In the genomic region with DNA sequence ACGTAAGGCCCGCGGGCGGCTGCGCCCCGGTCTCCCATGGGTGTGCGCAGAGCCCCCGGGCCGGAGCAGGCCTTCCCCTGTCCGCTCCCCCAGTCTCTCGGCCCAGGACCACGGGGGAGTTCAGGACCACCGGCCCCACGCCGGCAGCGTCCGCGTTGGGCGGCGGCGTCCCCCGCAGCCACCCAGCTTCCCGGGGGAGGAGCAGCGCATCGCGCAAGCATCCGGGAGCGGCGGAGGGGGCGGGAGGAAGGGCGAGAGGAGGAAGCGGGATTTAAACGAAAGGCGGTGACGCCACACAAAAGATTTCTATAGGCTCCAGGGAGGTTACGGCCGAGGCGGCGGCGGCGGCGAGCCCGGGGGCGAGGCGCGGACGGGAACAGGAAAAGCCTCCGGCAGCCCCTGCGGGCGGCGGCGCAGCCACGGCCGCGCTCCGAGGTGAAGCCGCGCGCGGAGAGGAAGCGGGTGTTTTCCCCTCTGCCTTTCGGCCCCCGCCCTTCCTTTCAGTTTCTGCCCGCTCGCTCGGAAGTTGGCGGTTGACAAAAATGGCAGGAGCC, we compare ENCODE assay signal across 1 cellular context.
TF ChIP-seq lines count a peak whose summit lies in the region.

A gene (plus strand): TSS at position 298 of the 554 bp plus-strand sequence. CDS start 1,349 bp downstream, outside the sequence.

TF ChIP-seq in HepG2, 621 proteins besides CTCF, POLR2A, EP300 and RAD21 (continued from another document and continues in another):
- TF ChIP-seq, protein P1, sequence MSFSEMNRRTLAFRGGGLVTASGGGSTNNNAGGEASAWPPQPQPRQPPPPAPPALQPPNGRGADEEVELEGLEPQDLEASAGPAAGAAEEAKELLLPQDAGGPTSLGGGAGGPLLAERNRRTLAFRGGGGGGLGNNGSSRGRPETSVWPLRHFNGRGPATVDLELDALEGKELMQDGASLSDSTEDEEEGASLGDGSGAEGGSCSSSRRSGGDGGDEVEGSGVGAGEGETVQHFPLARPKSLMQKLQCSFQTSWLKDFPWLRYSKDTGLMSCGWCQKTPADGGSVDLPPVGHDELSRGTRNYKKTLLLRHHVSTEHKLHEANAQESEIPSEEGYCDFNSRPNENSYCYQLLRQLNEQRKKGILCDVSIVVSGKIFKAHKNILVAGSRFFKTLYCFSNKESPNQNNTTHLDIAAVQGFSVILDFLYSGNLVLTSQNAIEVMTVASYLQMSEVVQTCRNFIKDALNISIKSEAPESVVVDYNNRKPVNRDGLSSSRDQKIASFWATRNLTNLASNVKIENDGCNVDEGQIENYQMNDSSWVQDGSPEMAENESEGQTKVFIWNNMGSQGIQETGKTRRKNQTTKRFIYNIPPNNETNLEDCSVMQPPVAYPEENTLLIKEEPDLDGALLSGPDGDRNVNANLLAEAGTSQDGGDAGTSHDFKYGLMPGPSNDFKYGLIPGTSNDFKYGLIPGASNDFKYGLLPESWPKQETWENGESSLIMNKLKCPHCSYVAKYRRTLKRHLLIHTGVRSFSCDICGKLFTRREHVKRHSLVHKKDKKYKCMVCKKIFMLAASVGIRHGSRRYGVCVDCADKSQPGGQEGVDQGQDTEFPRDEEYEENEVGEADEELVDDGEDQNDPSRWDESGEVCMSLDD (CRISPR knock-in tag; IDR thresholded peaks at IDR 0.05; ENCODE audit: borderline replicate concordance) = no peak
- TF ChIP-seq ZNF850 (CRISPR knock-in tag; conservative IDR thresholded peaks at IDR 0.05) = no peak
- no peak for TF ChIP-seq IKZF4 (CRISPR knock-in tag; IDR thresholded peaks at IDR 0.05; ENCODE audit: borderline replicate concordance, low read depth, not compliant biosample characterization)
- TF ChIP-seq, protein P2, sequence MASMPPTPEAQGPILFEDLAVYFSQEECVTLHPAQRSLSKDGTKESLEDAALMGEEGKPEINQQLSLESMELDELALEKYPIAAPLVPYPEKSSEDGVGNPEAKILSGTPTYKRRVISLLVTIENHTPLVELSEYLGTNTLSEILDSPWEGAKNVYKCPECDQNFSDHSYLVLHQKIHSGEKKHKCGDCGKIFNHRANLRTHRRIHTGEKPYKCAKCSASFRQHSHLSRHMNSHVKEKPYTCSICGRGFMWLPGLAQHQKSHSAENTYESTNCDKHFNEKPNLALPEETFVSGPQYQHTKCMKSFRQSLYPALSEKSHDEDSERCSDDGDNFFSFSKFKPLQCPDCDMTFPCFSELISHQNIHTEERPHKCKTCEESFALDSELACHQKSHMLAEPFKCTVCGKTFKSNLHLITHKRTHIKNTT (CRISPR knock-in tag; IDR thresholded peaks at IDR 0.05) = no peak
- TF ChIP-seq, protein P3, sequence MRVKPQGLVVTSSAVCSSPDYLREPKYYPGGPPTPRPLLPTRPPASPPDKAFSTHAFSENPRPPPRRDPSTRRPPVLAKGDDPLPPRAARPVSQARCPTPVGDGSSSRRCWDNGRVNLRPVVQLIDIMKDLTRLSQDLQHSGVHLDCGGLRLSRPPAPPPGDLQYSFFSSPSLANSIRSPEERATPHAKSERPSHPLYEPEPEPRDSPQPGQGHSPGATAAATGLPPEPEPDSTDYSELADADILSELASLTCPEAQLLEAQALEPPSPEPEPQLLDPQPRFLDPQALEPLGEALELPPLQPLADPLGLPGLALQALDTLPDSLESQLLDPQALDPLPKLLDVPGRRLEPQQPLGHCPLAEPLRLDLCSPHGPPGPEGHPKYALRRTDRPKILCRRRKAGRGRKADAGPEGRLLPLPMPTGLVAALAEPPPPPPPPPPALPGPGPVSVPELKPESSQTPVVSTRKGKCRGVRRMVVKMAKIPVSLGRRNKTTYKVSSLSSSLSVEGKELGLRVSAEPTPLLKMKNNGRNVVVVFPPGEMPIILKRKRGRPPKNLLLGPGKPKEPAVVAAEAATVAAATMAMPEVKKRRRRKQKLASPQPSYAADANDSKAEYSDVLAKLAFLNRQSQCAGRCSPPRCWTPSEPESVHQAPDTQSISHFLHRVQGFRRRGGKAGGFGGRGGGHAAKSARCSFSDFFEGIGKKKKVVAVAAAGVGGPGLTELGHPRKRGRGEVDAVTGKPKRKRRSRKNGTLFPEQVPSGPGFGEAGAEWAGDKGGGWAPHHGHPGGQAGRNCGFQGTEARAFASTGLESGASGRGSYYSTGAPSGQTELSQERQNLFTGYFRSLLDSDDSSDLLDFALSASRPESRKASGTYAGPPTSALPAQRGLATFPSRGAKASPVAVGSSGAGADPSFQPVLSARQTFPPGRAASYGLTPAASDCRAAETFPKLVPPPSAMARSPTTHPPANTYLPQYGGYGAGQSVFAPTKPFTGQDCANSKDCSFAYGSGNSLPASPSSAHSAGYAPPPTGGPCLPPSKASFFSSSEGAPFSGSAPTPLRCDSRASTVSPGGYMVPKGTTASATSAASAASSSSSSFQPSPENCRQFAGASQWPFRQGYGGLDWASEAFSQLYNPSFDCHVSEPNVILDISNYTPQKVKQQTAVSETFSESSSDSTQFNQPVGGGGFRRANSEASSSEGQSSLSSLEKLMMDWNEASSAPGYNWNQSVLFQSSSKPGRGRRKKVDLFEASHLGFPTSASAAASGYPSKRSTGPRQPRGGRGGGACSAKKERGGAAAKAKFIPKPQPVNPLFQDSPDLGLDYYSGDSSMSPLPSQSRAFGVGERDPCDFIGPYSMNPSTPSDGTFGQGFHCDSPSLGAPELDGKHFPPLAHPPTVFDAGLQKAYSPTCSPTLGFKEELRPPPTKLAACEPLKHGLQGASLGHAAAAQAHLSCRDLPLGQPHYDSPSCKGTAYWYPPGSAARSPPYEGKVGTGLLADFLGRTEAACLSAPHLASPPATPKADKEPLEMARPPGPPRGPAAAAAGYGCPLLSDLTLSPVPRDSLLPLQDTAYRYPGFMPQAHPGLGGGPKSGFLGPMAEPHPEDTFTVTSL (CRISPR knock-in tag; IDR thresholded peaks at IDR 0.05; ENCODE audit: borderline replicate concordance) = no peak; the same call in 1 of the 2 replicates
- TF ChIP-seq ZNF879 (CRISPR knock-in tag; IDR thresholded peaks at IDR 0.05) = no peak
- TF ChIP-seq TCF7 (IDR thresholded peaks at IDR 0.05; ENCODE audit: low read depth) = no peak
- TF ChIP-seq EHMT2 (IDR thresholded peaks at IDR 0.05; ENCODE audit: borderline replicate concordance, low read depth, low read length) = no peak
- TF ChIP-seq HOXA7 (CRISPR knock-in tag; IDR thresholded peaks at IDR 0.05) = no peak
- no peak for TF ChIP-seq HNRNPUL1 (IDR thresholded peaks at IDR 0.05; ENCODE audit: low read depth, low read length)
- 0 out of 2 replicates have a peak, but pooled peaks have one; percentile 30 for TF ChIP-seq ZNF792 (CRISPR knock-in tag; IDR thresholded peaks at IDR 0.05)
- no peak for TF ChIP-seq RAD51 (IDR thresholded peaks at IDR 0.05; ENCODE audit: borderline replicate concordance)
- TF ChIP-seq ZNF788 (CRISPR knock-in tag; IDR thresholded peaks at IDR 0.05; ENCODE audit: borderline replicate concordance) = peak; percentile 22; the same call in 1 of the 2 replicates
- TF ChIP-seq KAT7 (CRISPR knock-in tag; IDR thresholded peaks at IDR 0.05; ENCODE audit: borderline replicate concordance) = peak; percentile 83; the same call in 1 of the 2 replicates
- TF ChIP-seq HES4 (CRISPR knock-in tag; IDR thresholded peaks at IDR 0.05; ENCODE audit: borderline replicate concordance) = peak; percentile 71; the same call in 1 of the 2 replicates
- TF ChIP-seq SUZ12 (IDR thresholded peaks at IDR 0.05; ENCODE audit: low read depth, low read length) = no peak
- peak; percentile 39 for TF ChIP-seq AGO1 (IDR thresholded peaks at IDR 0.05; ENCODE audit: low read depth, low read length, poor library complexity, severe bottlenecking)
- 0 out of 2 replicates have a peak, but pooled peaks have one; percentile 38 for TF ChIP-seq ZNF766 (CRISPR knock-in tag; IDR thresholded peaks at IDR 0.05; ENCODE audit: borderline replicate concordance)
- no peak for TF ChIP-seq CCAR2 (optimal IDR thresholded peaks at IDR 0.05; ENCODE audit: low read depth, low read length)
- no peak for TF ChIP-seq ZNF775 (CRISPR knock-in tag; IDR thresholded peaks at IDR 0.05; ENCODE audit: borderline replicate concordance)
- TF ChIP-seq, protein P4, sequence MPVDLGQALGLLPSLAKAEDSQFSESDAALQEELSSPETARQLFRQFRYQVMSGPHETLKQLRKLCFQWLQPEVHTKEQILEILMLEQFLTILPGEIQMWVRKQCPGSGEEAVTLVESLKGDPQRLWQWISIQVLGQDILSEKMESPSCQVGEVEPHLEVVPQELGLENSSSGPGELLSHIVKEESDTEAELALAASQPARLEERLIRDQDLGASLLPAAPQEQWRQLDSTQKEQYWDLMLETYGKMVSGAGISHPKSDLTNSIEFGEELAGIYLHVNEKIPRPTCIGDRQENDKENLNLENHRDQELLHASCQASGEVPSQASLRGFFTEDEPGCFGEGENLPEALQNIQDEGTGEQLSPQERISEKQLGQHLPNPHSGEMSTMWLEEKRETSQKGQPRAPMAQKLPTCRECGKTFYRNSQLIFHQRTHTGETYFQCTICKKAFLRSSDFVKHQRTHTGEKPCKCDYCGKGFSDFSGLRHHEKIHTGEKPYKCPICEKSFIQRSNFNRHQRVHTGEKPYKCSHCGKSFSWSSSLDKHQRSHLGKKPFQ (CRISPR knock-in tag; IDR thresholded peaks at IDR 0.05; ENCODE audit: insufficient replicate concordance) = no peak
- TF ChIP-seq, protein P5, sequence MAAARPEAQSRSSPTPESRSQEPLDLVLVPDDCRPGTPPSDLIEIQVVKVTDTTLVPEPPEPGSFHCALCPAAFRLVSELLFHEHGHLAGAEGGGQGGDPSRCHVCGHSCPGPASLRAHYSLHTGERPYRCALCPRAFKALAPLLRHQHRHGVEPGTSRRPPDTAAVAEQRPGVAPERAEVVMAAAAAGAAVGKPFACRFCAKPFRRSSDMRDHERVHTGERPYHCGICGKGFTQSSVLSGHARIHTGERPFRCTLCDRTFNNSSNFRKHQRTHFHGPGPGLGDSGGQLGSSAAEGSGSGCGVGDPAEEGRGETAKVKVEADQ (CRISPR knock-in tag; IDR thresholded peaks at IDR 0.05; ENCODE audit: borderline replicate concordance) = no peak
- no peak for TF ChIP-seq SOX6 (IDR thresholded peaks at IDR 0.05)
- peak; percentile 39; the same call in 1 of the 2 replicates for TF ChIP-seq SOX6 (CRISPR knock-in tag; IDR thresholded peaks at IDR 0.05)
- TF ChIP-seq MAFF (IDR thresholded peaks at IDR 0.05; ENCODE audit: low read depth, low read length) = no peak
- TF ChIP-seq ZNF496 (CRISPR knock-in tag; IDR thresholded peaks at IDR 0.05; ENCODE audit: insufficient replicate concordance) = no peak
- TF ChIP-seq ZSCAN9 (CRISPR knock-in tag; IDR thresholded peaks at IDR 0.05; ENCODE audit: borderline replicate concordance) = 0 out of 2 replicates have a peak, but pooled peaks have one; percentile 19
- no peak for TF ChIP-seq CREM (IDR thresholded peaks at IDR 0.05)
- TF ChIP-seq CREM (CRISPR knock-in tag; IDR thresholded peaks at IDR 0.05) = no peak
- TF ChIP-seq, protein P6, sequence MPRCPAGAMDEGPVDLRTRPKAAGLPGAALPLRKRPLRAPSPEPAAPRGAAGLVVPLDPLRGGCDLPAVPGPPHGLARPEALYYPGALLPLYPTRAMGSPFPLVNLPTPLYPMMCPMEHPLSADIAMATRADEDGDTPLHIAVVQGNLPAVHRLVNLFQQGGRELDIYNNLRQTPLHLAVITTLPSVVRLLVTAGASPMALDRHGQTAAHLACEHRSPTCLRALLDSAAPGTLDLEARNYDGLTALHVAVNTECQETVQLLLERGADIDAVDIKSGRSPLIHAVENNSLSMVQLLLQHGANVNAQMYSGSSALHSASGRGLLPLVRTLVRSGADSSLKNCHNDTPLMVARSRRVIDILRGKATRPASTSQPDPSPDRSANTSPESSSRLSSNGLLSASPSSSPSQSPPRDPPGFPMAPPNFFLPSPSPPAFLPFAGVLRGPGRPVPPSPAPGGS (CRISPR knock-in tag; IDR thresholded peaks at IDR 0.05) = no peak
- TF ChIP-seq, protein P7, sequence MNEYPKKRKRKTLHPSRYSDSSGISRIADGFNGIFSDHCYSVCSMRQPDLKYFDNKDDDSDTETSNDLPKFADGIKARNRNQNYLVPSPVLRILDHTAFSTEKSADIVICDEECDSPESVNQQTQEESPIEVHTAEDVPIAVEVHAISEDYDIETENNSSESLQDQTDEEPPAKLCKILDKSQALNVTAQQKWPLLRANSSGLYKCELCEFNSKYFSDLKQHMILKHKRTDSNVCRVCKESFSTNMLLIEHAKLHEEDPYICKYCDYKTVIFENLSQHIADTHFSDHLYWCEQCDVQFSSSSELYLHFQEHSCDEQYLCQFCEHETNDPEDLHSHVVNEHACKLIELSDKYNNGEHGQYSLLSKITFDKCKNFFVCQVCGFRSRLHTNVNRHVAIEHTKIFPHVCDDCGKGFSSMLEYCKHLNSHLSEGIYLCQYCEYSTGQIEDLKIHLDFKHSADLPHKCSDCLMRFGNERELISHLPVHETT (CRISPR knock-in tag; conservative IDR thresholded peaks at IDR 0.05) = no peak
- TF ChIP-seq ZNF543 (CRISPR knock-in tag; IDR thresholded peaks at IDR 0.05) = 0 out of 2 replicates have a peak, but pooled peaks have one; percentile 49
- TF ChIP-seq, protein P8, sequence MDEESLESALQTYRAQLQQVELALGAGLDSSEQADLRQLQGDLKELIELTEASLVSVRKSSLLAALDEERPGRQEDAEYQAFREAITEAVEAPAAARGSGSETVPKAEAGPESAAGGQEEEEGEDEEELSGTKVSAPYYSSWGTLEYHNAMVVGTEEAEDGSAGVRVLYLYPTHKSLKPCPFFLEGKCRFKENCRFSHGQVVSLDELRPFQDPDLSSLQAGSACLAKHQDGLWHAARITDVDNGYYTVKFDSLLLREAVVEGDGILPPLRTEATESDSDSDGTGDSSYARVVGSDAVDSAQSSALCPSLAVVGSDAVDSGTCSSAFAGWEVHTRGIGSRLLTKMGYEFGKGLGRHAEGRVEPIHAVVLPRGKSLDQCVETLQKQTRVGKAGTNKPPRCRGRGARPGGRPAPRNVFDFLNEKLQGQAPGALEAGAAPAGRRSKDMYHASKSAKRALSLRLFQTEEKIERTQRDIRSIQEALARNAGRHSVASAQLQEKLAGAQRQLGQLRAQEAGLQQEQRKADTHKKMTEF (CRISPR knock-in tag; IDR thresholded peaks at IDR 0.05) = peak; percentile 69; the same call in 1 of the 2 replicates
- no peak for TF ChIP-seq JARID2 (CRISPR knock-in tag; IDR thresholded peaks at IDR 0.05; ENCODE audit: insufficient replicate concordance)
- TF ChIP-seq ZNF841 (CRISPR knock-in tag; IDR thresholded peaks at IDR 0.05; ENCODE audit: borderline replicate concordance) = no peak
- TF ChIP-seq SP1 (IDR thresholded peaks at IDR 0.05) = no peak
- TF ChIP-seq SP1 (CRISPR knock-in tag; IDR thresholded peaks at IDR 0.05) = 0 out of 2 replicates have a peak, but pooled peaks have one; percentile 26
- TF ChIP-seq ZNF333 (CRISPR knock-in tag; IDR thresholded peaks at IDR 0.05; ENCODE audit: borderline replicate concordance) = no peak
- no peak for TF ChIP-seq TBL1XR1 (IDR thresholded peaks at IDR 0.05; ENCODE audit: borderline replicate concordance, low read length, partially characterized antibody)
- TF ChIP-seq PLRG1 (conservative IDR thresholded peaks at IDR 0.05) = no peak
- TF ChIP-seq SNAI1 (CRISPR knock-in tag; IDR thresholded peaks at IDR 0.05; ENCODE audit: borderline replicate concordance) = no peak
- TF ChIP-seq, protein P9, sequence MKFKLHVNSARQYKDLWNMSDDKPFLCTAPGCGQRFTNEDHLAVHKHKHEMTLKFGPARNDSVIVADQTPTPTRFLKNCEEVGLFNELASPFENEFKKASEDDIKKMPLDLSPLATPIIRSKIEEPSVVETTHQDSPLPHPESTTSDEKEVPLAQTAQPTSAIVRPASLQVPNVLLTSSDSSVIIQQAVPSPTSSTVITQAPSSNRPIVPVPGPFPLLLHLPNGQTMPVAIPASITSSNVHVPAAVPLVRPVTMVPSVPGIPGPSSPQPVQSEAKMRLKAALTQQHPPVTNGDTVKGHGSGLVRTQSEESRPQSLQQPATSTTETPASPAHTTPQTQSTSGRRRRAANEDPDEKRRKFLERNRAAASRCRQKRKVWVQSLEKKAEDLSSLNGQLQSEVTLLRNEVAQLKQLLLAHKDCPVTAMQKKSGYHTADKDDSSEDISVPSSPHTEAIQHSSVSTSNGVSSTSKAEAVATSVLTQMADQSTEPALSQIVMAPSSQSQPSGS (CRISPR knock-in tag; IDR thresholded peaks at IDR 0.05) = no peak
- no peak for TF ChIP-seq ZNF292 (CRISPR knock-in tag; IDR thresholded peaks at IDR 0.05; ENCODE audit: borderline replicate concordance, low read depth)
- TF ChIP-seq BHLHE40 (IDR thresholded peaks at IDR 0.05; ENCODE audit: low read length) = no peak
